ENCODE assay signal across 1 cellular context in the genomic region with DNA sequence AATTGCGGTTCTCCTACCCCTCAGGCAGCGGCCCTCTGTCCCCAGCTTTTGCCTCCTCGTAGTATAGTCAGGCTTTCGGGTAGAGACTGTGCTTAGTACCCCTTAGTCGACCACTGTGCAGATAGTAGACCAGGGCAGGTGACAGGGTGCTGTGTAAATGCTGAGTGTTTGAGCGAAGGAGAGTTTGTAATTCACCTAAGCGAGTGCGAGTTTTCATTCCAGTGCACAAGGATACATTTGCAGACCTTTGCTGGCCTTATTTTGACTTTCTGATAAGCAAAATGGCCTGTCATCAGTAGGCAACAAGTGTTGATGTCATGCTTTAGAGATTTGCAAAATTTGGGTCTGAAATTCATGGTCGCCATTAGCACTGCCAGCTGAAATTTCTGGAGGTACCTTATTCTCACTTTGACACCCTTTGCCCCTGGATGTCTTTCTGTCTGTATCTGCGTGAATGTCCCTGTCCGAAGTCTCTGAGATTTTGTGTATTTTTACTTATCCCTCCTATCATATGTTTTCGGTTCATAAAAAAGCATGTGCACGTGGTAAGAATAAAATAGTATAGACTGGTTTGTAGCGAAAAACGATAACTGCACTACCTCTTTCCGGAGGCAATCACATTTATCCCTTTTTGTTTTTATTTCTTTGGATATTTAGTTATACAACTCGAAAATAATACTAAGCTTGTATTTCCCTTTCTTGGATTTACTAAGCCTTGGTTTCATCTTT.
TF ChIP-seq lines count a peak whose summit lies in the region.

No MANE protein-coding gene starts in this region.

TF ChIP-seq in K562, 482 proteins besides CTCF, POLR2A, EP300 and RAD21 (continued from another document and continues in another):
- TF ChIP-seq, protein P1, sequence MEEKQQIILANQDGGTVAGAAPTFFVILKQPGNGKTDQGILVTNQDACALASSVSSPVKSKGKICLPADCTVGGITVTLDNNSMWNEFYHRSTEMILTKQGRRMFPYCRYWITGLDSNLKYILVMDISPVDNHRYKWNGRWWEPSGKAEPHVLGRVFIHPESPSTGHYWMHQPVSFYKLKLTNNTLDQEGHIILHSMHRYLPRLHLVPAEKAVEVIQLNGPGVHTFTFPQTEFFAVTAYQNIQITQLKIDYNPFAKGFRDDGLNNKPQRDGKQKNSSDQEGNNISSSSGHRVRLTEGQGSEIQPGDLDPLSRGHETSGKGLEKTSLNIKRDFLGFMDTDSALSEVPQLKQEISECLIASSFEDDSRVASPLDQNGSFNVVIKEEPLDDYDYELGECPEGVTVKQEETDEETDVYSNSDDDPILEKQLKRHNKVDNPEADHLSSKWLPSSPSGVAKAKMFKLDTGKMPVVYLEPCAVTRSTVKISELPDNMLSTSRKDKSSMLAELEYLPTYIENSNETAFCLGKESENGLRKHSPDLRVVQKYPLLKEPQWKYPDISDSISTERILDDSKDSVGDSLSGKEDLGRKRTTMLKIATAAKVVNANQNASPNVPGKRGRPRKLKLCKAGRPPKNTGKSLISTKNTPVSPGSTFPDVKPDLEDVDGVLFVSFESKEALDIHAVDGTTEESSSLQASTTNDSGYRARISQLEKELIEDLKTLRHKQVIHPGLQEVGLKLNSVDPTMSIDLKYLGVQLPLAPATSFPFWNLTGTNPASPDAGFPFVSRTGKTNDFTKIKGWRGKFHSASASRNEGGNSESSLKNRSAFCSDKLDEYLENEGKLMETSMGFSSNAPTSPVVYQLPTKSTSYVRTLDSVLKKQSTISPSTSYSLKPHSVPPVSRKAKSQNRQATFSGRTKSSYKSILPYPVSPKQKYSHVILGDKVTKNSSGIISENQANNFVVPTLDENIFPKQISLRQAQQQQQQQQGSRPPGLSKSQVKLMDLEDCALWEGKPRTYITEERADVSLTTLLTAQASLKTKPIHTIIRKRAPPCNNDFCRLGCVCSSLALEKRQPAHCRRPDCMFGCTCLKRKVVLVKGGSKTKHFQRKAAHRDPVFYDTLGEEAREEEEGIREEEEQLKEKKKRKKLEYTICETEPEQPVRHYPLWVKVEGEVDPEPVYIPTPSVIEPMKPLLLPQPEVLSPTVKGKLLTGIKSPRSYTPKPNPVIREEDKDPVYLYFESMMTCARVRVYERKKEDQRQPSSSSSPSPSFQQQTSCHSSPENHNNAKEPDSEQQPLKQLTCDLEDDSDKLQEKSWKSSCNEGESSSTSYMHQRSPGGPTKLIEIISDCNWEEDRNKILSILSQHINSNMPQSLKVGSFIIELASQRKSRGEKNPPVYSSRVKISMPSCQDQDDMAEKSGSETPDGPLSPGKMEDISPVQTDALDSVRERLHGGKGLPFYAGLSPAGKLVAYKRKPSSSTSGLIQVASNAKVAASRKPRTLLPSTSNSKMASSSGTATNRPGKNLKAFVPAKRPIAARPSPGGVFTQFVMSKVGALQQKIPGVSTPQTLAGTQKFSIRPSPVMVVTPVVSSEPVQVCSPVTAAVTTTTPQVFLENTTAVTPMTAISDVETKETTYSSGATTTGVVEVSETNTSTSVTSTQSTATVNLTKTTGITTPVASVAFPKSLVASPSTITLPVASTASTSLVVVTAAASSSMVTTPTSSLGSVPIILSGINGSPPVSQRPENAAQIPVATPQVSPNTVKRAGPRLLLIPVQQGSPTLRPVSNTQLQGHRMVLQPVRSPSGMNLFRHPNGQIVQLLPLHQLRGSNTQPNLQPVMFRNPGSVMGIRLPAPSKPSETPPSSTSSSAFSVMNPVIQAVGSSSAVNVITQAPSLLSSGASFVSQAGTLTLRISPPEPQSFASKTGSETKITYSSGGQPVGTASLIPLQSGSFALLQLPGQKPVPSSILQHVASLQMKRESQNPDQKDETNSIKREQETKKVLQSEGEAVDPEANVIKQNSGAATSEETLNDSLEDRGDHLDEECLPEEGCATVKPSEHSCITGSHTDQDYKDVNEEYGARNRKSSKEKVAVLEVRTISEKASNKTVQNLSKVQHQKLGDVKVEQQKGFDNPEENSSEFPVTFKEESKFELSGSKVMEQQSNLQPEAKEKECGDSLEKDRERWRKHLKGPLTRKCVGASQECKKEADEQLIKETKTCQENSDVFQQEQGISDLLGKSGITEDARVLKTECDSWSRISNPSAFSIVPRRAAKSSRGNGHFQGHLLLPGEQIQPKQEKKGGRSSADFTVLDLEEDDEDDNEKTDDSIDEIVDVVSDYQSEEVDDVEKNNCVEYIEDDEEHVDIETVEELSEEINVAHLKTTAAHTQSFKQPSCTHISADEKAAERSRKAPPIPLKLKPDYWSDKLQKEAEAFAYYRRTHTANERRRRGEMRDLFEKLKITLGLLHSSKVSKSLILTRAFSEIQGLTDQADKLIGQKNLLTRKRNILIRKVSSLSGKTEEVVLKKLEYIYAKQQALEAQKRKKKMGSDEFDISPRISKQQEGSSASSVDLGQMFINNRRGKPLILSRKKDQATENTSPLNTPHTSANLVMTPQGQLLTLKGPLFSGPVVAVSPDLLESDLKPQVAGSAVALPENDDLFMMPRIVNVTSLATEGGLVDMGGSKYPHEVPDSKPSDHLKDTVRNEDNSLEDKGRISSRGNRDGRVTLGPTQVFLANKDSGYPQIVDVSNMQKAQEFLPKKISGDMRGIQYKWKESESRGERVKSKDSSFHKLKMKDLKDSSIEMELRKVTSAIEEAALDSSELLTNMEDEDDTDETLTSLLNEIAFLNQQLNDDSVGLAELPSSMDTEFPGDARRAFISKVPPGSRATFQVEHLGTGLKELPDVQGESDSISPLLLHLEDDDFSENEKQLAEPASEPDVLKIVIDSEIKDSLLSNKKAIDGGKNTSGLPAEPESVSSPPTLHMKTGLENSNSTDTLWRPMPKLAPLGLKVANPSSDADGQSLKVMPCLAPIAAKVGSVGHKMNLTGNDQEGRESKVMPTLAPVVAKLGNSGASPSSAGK (IDR thresholded peaks at IDR 0.05) = 0 out of 2 replicates have a peak, but pooled peaks have one; percentile 21
- TF ChIP-seq NFIC (IDR thresholded peaks at IDR 0.05) (no peak), KAT8 (IDR thresholded peaks at IDR 0.05; ENCODE audit: low read depth) (no peak), TAF1 (IDR thresholded peaks at IDR 0.05; ENCODE audit: control insufficient read depth, extremely low read depth, insufficient read depth, low read length, severe bottlenecking) (no peak), NFE2 (IDR thresholded peaks at IDR 0.05; ENCODE audit: low read depth) (peak; percentile 35; the same call in 1 of the 2 replicates), FIP1L1 (IDR thresholded peaks at IDR 0.05; ENCODE audit: low read depth, low read length, poor library complexity, severe bottlenecking) (no peak), HIVEP1 (CRISPR knock-in tag; IDR thresholded peaks at IDR 0.05) (no peak), SMARCA4 (IDR thresholded peaks at IDR 0.05) (no peak; the same call in 1 of the 2 replicates), TAL1 (IDR thresholded peaks at IDR 0.05) (no peak), ZSCAN29 (IDR thresholded peaks at IDR 0.05) (no peak), KAT7 (CRISPR knock-in tag; IDR thresholded peaks at IDR 0.05; ENCODE audit: borderline replicate concordance) (no peak), C11orf30 (IDR thresholded peaks at IDR 0.05; ENCODE audit: low read depth) (no peak), SMARCC2 (IDR thresholded peaks at IDR 0.05; ENCODE audit: low read depth) (no peak), CREBBP (IDR thresholded peaks at IDR 0.05; ENCODE audit: low read depth, low read length) (no peak), IFI16 (CRISPR knock-in tag; IDR thresholded peaks at IDR 0.05) (no peak), TBP (optimal IDR thresholded peaks at IDR 0.05; ENCODE audit: low read depth, low read length) (no peak), U2AF1 (optimal IDR thresholded peaks at IDR 0.05; ENCODE audit: low read depth, low read length) (no peak), EHMT2 (IDR thresholded peaks at IDR 0.05) (no peak), ZZZ3 (IDR thresholded peaks at IDR 0.05) (no peak), RFX5 (IDR thresholded peaks at IDR 0.05; ENCODE audit: low read depth, low read length) (no peak), BHLHE40 (IDR thresholded peaks at IDR 0.05; ENCODE audit: low read length) (no peak), MCM5 (IDR thresholded peaks at IDR 0.05; ENCODE audit: low read depth) (no peak), PHB (CRISPR knock-in tag; IDR thresholded peaks at IDR 0.05) (no peak), TAF9B (IDR thresholded peaks at IDR 0.05; ENCODE audit: partially characterized antibody) (peak; percentile 5), ZNF444 (CRISPR knock-in tag; IDR thresholded peaks at IDR 0.05) (no peak), RFX1 (IDR thresholded peaks at IDR 0.05) (no peak), ZNF717 (CRISPR knock-in tag; IDR thresholded peaks at IDR 0.05) (no peak), CBX5 (IDR thresholded peaks at IDR 0.05; ENCODE audit: borderline replicate concordance, low read depth) (no peak), DIDO1 (tag; IDR thresholded peaks at IDR 0.05; ENCODE audit: low read depth) (no peak), ZNF12 (CRISPR knock-in tag; IDR thresholded peaks at IDR 0.05) (no peak), ZNF766 (CRISPR knock-in tag; conservative IDR thresholded peaks at IDR 0.05) (no peak), RBM39 (optimal IDR thresholded peaks at IDR 0.05; ENCODE audit: low read depth, low read length) (no peak), ELF4 (CRISPR knock-in tag; IDR thresholded peaks at IDR 0.05) (no peak), DNMT1 (IDR thresholded peaks at IDR 0.05) (0 out of 2 replicates have a peak, but pooled peaks have one; percentile 21), NFIX (CRISPR knock-in tag; IDR thresholded peaks at IDR 0.05; ENCODE audit: low read depth) (no peak), ZBTB1 (CRISPR knock-in tag; IDR thresholded peaks at IDR 0.05; ENCODE audit: borderline replicate concordance, low read depth) (no peak), ZNF175 (CRISPR knock-in tag; IDR thresholded peaks at IDR 0.05; ENCODE audit: low read depth) (no peak), NRF1 (conservative IDR thresholded peaks at IDR 0.05 in 1 of 2, IDR thresholded peaks at IDR 0.05 in 1 of 2) (peak in 1 of 2 experiments; percentile 49; a peak in 2 of 4 replicates), PRMT5 (CRISPR knock-in tag; IDR thresholded peaks at IDR 0.05) (no peak), RBM17 (IDR thresholded peaks at IDR 0.05; ENCODE audit: borderline replicate concordance, low read depth, low read length) (no peak), ZNF24 (IDR thresholded peaks at IDR 0.05) (no peak)
- TF ChIP-seq, protein P2, sequence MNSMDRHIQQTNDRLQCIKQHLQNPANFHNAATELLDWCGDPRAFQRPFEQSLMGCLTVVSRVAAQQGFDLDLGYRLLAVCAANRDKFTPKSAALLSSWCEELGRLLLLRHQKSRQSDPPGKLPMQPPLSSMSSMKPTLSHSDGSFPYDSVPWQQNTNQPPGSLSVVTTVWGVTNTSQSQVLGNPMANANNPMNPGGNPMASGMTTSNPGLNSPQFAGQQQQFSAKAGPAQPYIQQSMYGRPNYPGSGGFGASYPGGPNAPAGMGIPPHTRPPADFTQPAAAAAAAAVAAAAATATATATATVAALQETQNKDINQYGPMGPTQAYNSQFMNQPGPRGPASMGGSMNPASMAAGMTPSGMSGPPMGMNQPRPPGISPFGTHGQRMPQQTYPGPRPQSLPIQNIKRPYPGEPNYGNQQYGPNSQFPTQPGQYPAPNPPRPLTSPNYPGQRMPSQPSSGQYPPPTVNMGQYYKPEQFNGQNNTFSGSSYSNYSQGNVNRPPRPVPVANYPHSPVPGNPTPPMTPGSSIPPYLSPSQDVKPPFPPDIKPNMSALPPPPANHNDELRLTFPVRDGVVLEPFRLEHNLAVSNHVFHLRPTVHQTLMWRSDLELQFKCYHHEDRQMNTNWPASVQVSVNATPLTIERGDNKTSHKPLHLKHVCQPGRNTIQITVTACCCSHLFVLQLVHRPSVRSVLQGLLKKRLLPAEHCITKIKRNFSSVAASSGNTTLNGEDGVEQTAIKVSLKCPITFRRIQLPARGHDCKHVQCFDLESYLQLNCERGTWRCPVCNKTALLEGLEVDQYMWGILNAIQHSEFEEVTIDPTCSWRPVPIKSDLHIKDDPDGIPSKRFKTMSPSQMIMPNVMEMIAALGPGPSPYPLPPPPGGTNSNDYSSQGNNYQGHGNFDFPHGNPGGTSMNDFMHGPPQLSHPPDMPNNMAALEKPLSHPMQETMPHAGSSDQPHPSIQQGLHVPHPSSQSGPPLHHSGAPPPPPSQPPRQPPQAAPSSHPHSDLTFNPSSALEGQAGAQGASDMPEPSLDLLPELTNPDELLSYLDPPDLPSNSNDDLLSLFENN (IDR thresholded peaks at IDR 0.05; ENCODE audit: low read depth in 2 of 2, low read length in 2 of 2) = no peak
- TF ChIP-seq, protein P3, sequence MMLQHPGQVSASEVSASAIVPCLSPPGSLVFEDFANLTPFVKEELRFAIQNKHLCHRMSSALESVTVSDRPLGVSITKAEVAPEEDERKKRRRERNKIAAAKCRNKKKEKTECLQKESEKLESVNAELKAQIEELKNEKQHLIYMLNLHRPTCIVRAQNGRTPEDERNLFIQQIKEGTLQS (IDR thresholded peaks at IDR 0.05) = peak; percentile 60
- TF ChIP-seq, protein P3 (CRISPR knock-in tag; conservative IDR thresholded peaks at IDR 0.05) = no peak
- TF ChIP-seq, protein P4, sequence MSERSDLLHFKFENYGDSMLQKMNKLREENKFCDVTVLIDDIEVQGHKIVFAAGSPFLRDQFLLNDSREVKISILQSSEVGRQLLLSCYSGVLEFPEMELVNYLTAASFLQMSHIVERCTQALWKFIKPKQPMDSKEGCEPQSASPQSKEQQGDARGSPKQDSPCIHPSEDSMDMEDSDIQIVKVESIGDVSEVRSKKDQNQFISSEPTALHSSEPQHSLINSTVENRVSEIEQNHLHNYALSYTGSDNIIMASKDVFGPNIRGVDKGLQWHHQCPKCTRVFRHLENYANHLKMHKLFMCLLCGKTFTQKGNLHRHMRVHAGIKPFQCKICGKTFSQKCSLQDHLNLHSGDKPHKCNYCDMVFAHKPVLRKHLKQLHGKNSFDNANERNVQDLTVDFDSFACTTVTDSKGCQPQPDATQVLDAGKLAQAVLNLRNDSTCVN (CRISPR knock-in tag; IDR thresholded peaks at IDR 0.05) = no peak
- TF ChIP-seq, protein P5, sequence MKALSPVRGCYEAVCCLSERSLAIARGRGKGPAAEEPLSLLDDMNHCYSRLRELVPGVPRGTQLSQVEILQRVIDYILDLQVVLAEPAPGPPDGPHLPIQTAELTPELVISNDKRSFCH (CRISPR knock-in tag; IDR thresholded peaks at IDR 0.05) = no peak
- TF ChIP-seq, protein P5 (tag; IDR thresholded peaks at IDR 0.05) = no peak
- TF ChIP-seq, protein P6, sequence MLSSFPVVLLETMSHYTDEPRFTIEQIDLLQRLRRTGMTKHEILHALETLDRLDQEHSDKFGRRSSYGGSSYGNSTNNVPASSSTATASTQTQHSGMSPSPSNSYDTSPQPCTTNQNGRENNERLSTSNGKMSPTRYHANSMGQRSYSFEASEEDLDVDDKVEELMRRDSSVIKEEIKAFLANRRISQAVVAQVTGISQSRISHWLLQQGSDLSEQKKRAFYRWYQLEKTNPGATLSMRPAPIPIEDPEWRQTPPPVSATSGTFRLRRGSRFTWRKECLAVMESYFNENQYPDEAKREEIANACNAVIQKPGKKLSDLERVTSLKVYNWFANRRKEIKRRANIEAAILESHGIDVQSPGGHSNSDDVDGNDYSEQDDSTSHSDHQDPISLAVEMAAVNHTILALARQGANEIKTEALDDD (IDR thresholded peaks at IDR 0.05) = peak; percentile 87
- TF ChIP-seq, protein P7, sequence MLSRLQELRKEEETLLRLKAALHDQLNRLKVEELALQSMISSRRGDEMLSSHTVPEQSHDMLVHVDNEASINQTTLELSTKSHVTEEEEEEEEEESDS (CRISPR knock-in tag; IDR thresholded peaks at IDR 0.05) = no peak
